Comparison of ENCODE assay signal across 21 cellular contexts in the genomic region with DNA sequence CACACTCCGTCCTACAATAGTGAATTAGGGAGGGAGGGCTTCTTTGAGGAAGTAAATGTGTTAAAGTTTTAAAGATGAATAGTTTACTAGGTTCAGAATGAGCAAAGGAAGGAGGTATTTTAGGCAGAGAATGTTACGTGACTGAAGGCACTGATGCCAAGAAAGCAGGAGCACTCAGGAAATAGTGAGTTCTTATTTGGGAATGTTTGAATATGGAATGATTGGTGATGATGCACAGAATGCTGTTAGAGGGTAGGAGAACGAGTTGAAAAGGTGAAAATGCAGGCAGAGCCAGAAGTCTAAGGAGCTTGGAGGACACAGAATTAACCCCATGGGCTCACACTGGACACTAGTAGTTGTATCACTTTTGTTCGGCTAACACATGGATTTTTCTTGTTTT.
DNase-seq lines count a peak whose midpoint lies in the region; ATAC-seq, FAIRE-seq and TF ChIP-seq lines count a peak whose summit lies in the region.
"Had no signal": no experiment of that assay in that cellular context is flagged by ENCODE, and none has a peak within 500 bp of the region (broad histone marks: within the 10 kb centered on the region; RNA-seq: fewer than 3 reads in every experiment).

No MANE protein-coding gene starts in this region.

- TF ChIP-seq RAD21 in HepG2 (CRISPR knock-in tag; IDR thresholded peaks at IDR 0.05) = no peak

- intact Hi-C loops in HepG2 (cut with micrococcal nuclease; ENCODE audit: unreplicated experiment) = no loop called here
- intact Hi-C loops in right lobe of liver (cut with DNase I) = no loop called here
- intact Hi-C loops in cardiac septum (cut with DNase I) = no loop called here

- H3K4me1 ChIP-seq in HepG2 (ENCODE audit: insufficient read depth, low read length) (no peaks in the 10 kb centered on the region), right lobe of liver (no peaks in the 10 kb centered on the region), astrocyte (ENCODE audit: insufficient read depth, low read length) (peaks cover 10% of the 10 kb centered on the region), gastroesophageal sphincter (peaks cover 0 to 21% (median 0%) of the 10 kb centered on the region in 3 donors)
- H3K4me1 ChIP-seq: Caco-2, thyroid gland had no signal

- H3K9me3 ChIP-seq in HepG2 (ENCODE audit: low read length) = no peaks in the 10 kb centered on the region
- H3K9me3 ChIP-seq in right lobe of liver = no peaks in the 10 kb centered on the region
- no peaks in the 10 kb centered on the region for H3K9me3 ChIP-seq in astrocyte (ENCODE audit: insufficient read depth, low read depth, low read length)
- H3K9me3 ChIP-seq in gastroesophageal sphincter = no peaks in the 10 kb centered on the region
- H3K9me3 ChIP-seq: Caco-2, thyroid gland had no signal

- peaks cover 17% of the 10 kb centered on the region for H3K4me1 Mint-ChIP-seq in astrocyte (ENCODE audit: low read depth, unreplicated experiment)
- H3K4me1 Mint-ChIP-seq: activated naive CD4-positive, alpha-beta T cell treated with anti-CD3 and anti-CD28 coated beads, Interleukin-2, amount 50 U/mL, for 24 hours had no signal

- ATAC-seq in HepG2 = peak; percentile 12; the same call in 1 of the 3 replicates
- no peak for ATAC-seq in right lobe of liver
- no peak for ATAC-seq in gastroesophageal sphincter
- no peak for ATAC-seq in GM19395 (IDR thresholded peaks at IDR 0.05; ENCODE audit: unreplicated experiment)
- no peak for ATAC-seq in left lobe of liver

- TF ChIP-seq EP300 in HepG2 (IDR thresholded peaks at IDR 0.05; ENCODE audit: low read depth in 2 of 2, low read length in 2 of 2) (no peak), HepG2 (CRISPR knock-in tag; IDR thresholded peaks at IDR 0.05; ENCODE audit: borderline replicate concordance) (no peak), gastroesophageal sphincter (IDR thresholded peaks at IDR 0.05) (no peak)

- BruUV-seq in HepG2 (replicated peaks; lab: Mats Ljungman, UMichigan) = no TSS peak

- H3K4me3 ChIP-seq in HepG2 (replicated peaks in 1 of 3; ENCODE audit: insufficient read depth in 1 of 3, low read depth in 2 of 3, low read length in 3 of 3) (no peak overlapping the region), right lobe of liver (no peak overlapping the region), astrocyte (ENCODE audit: insufficient read depth, low read depth, low read length) (no peak overlapping the region), gastroesophageal sphincter (no peak overlapping the region)
- H3K4me3 ChIP-seq: thyroid gland had no signal

- 96% methylated on average over 4 of the region's 4 CpGs for WGBS in HepG2 (ENCODE audit: low lambda C conversion rate)
- 49% methylated on average over 4 of the region's 4 CpGs for WGBS in right lobe of liver (ENCODE audit: insufficient coverage, low coverage, low lambda C conversion rate, missing lambda C conversion rate)
- 32 to 36% methylated on average over 4 of the region's 4 CpGs for WGBS in gastroesophageal sphincter (ENCODE audit: low coverage in 1 of 2), 2 donors

- H3K36me3 Mint-ChIP-seq in astrocyte (ENCODE audit: low read depth, unreplicated experiment) = no peaks in the 10 kb centered on the region
- H3K36me3 Mint-ChIP-seq: activated naive CD4-positive, alpha-beta T cell treated with anti-CD3 and anti-CD28 coated beads, Interleukin-2, amount 50 U/mL, for 24 hours had no signal

- H3K27ac Mint-ChIP-seq in astrocyte (ENCODE audit: unreplicated experiment) = no peak overlapping the region
- H3K27ac Mint-ChIP-seq: activated naive CD4-positive, alpha-beta T cell treated with anti-CD3 and anti-CD28 coated beads, Interleukin-2, amount 50 U/mL, for 24 hours had no signal

- H3K36me3 ChIP-seq in HepG2 (replicated peaks in 1 of 2; ENCODE audit: control insufficient read depth in 1 of 2, insufficient read depth in 2 of 2, low read length in 2 of 2) (no peaks in the 10 kb centered on the region), right lobe of liver (no peaks in the 10 kb centered on the region), astrocyte (ENCODE audit: insufficient read depth, low read length) (no peaks in the 10 kb centered on the region), gastroesophageal sphincter (no peaks in the 10 kb centered on the region)
- H3K36me3 ChIP-seq: thyroid gland had no signal

- in situ Hi-C loops in HepG2 (cut with HindIII; ENCODE audit: extremely low pct_ligation_motif_present, low pct_unique_long_range_greater_than_20kb) = no loop called here

- no peaks in the 10 kb centered on the region for H3K79me2 ChIP-seq in HepG2 (ENCODE audit: insufficient read depth, low read length)
- H3K79me2 ChIP-seq in astrocyte (ENCODE audit: insufficient read depth, low read length) = no peaks in the 10 kb centered on the region

- H3K27ac ChIP-seq in HepG2 (ENCODE audit: extremely low read length, insufficient read depth, low read length) (no peak overlapping the region), right lobe of liver (no peak overlapping the region), astrocyte (ENCODE audit: low read depth, low read length) (peak overlapping the region; percentile 25), gastroesophageal sphincter (peak overlapping the region in 3 of 4 donors; percentile 3 to 70 (median 58))
- H3K27ac ChIP-seq: thyroid gland had no signal

- CTCF ChIA-PET in HepG2 (lab: Yijun Ruan, JAX; ENCODE audit: low intra/inter-chr PET ratio, low total read pairs) = no interaction called here

- H2AFZ ChIP-seq in HepG2 (ENCODE audit: low read length) (no peak overlapping the region), astrocyte (ENCODE audit: low read depth, low read length) (no peak overlapping the region)

- no peaks in the 10 kb centered on the region for H3K27me3 Mint-ChIP-seq in astrocyte (ENCODE audit: low read depth, unreplicated experiment)
- H3K27me3 Mint-ChIP-seq: activated naive CD4-positive, alpha-beta T cell treated with anti-CD3 and anti-CD28 coated beads, Interleukin-2, amount 50 U/mL, for 24 hours had no signal

- DNase-seq in HepG2 (ENCODE audit: low spot score) (no peak), right lobe of liver (no peak), astrocyte (ENCODE audit: low read depth) (peak; percentile 84), cardiac septum (ENCODE audit: low spot score) (no peak), left lobe of liver (ENCODE audit: low spot score) (no peak), GF-D8 (lab: John Stamatoyannopoulos, UW) (no peak)
- DNase-seq: activated T-cell treated with anti-CD3 and anti-CD28 coated beads for 4 hours, Caco-2, cerebellar nuclear complex, KBM-7, mesendoderm, NCI-H1105, NCI-H2227 treated with DMSO at 0.1 percent for 48 hours, SHP77, small intestine, T-helper 2 cell, thyroid gland had no signal

- H3K9me3 Mint-ChIP-seq in astrocyte (ENCODE audit: unreplicated experiment) = no peaks in the 10 kb centered on the region
- H3K9me3 Mint-ChIP-seq: activated naive CD4-positive, alpha-beta T cell treated with anti-CD3 and anti-CD28 coated beads, Interleukin-2, amount 50 U/mL, for 24 hours had no signal

- no peak for FAIRE-seq in HepG2 (lab: Jason Lieb, UNC)
- FAIRE-seq in astrocyte (lab: Jason Lieb, UNC) = peak; percentile 95
- FAIRE-seq: islet of Langerhans, small intestine had no signal

- TF ChIP-seq CTCF in HepG2 (CRISPR knock-in tag; IDR thresholded peaks at IDR 0.05) (no peak), right lobe of liver (IDR thresholded peaks at IDR 0.05) (no peak), astrocyte (IDR thresholded peaks at IDR 0.05; ENCODE audit: insufficient read depth, low read depth, low read length) (no peak), gastroesophageal sphincter (IDR thresholded peaks at IDR 0.05) (no peak)

- no peak overlapping the region for H3K4me3 Mint-ChIP-seq in astrocyte (ENCODE audit: unreplicated experiment)
- H3K4me3 Mint-ChIP-seq: activated naive CD4-positive, alpha-beta T cell treated with anti-CD3 and anti-CD28 coated beads, Interleukin-2, amount 50 U/mL, for 24 hours had no signal

- H4K20me1 ChIP-seq in HepG2 (ENCODE audit: insufficient read depth, low read length) (no peaks in the 10 kb centered on the region), astrocyte (ENCODE audit: insufficient read depth, low read length) (peaks cover 7% of the 10 kb centered on the region)

- H3K4me2 ChIP-seq in HepG2 (ENCODE audit: low read depth, low read length) = no peak overlapping the region
- H3K4me2 ChIP-seq in astrocyte (ENCODE audit: low read length) = peak overlapping the region; percentile 19

- H3K9ac ChIP-seq in HepG2 (ENCODE audit: insufficient read depth, low read depth, low read length) (no peak overlapping the region), astrocyte (ENCODE audit: low read length) (no peak overlapping the region)

- no peak for TF ChIP-seq POLR2A in HepG2 (IDR thresholded peaks at IDR 0.05; ENCODE audit: insufficient read depth in 1 of 2, low read depth in 2 of 2, low read length in 2 of 2)
- TF ChIP-seq POLR2A in right lobe of liver (IDR thresholded peaks at IDR 0.05) = no peak
- no peak for TF ChIP-seq POLR2A in gastroesophageal sphincter (IDR thresholded peaks at IDR 0.05)

- H3K27me3 ChIP-seq in HepG2 (ENCODE audit: control insufficient read depth in 1 of 2, insufficient read depth in 2 of 2, low read length in 2 of 2) (no peaks in the 10 kb centered on the region), right lobe of liver (no peaks in the 10 kb centered on the region), astrocyte (ENCODE audit: insufficient read depth, low read length) (no peaks in the 10 kb centered on the region), gastroesophageal sphincter (no peaks in the 10 kb centered on the region)
- H3K27me3 ChIP-seq: thyroid gland had no signal

- POLR2A ChIA-PET in HepG2 (lab: Yijun Ruan, JAX) = no interaction called here

TF ChIP-seq in HepG2, 621 proteins besides CTCF, POLR2A, EP300 and RAD21 (continues in another document):
- TF ChIP-seq RBFOX2 (IDR thresholded peaks at IDR 0.05; ENCODE audit: low read depth, low read length) = no peak
- TF ChIP-seq, protein P1, sequence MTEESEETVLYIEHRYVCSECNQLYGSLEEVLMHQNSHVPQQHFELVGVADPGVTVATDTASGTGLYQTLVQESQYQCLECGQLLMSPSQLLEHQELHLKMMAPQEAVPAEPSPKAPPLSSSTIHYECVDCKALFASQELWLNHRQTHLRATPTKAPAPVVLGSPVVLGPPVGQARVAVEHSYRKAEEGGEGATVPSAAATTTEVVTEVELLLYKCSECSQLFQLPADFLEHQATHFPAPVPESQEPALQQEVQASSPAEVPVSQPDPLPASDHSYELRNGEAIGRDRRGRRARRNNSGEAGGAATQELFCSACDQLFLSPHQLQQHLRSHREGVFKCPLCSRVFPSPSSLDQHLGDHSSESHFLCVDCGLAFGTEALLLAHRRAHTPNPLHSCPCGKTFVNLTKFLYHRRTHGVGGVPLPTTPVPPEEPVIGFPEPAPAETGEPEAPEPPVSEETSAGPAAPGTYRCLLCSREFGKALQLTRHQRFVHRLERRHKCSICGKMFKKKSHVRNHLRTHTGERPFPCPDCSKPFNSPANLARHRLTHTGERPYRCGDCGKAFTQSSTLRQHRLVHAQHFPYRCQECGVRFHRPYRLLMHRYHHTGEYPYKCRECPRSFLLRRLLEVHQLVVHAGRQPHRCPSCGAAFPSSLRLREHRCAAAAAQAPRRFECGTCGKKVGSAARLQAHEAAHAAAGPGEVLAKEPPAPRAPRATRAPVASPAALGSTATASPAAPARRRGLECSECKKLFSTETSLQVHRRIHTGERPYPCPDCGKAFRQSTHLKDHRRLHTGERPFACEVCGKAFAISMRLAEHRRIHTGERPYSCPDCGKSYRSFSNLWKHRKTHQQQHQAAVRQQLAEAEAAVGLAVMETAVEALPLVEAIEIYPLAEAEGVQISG (CRISPR knock-in tag; IDR thresholded peaks at IDR 0.05) = no peak

Comparison
In these comparisons a context has a peak if more than half of its experiments do, and no peak if none do; other contexts are left out.
1. H3K27ac ChIP-seq: peak in astrocyte (single experiment) and gastroesophageal sphincter (3 of 4); none in HepG2 (single experiment) and right lobe of liver (0 of 3).